In the genomic region with DNA sequence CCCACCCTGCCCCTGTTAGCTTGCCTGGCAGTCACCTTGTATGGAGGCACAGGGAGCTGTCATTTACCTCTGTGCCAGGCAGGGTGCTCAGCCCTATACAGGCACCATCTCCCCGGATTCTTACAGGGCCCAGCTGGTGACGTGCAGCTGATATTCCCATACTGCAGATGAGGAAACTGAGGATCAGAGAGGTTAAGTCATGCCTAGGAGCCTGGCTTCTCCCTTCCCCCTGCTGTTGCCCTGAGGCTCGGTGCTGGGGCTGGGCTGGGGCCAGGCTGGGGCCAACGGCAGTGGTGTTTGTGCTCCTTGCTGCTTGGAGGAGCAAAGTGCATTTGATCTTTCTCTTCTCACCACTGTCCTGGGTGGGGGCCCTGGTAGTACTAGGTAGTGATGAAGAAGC, we compare ENCODE assay signal across 19 cellular contexts. TPM values are rescaled to one million over a fixed set of nuclear protein-coding genes. Genes with fewer than 3 reads are reported as not detected.
DNase-seq lines count a peak whose midpoint lies in the region; ATAC-seq and TF ChIP-seq lines count a peak whose summit lies in the region.
"Had no signal": no experiment of that assay in that cellular context is flagged by ENCODE, and none has a peak within 500 bp of the region (broad histone marks: within the 10 kb centered on the region; RNA-seq: fewer than 3 reads in every experiment).

No MANE protein-coding gene starts in this region.

- BruUV-seq in Caco-2 (replicated peaks; lab: Mats Ljungman, UMichigan): no TSS peak

- H3K9me3 ChIP-seq in RWPE2 (ENCODE audit: severe bottlenecking) (no peaks in the 10 kb centered on the region), gastroesophageal sphincter (no peaks in the 10 kb centered on the region), parathyroid adenoma (ENCODE audit: control insufficient read depth, low read length) (no peaks in the 10 kb centered on the region), thymus (ENCODE audit: control insufficient read depth) (no peaks in the 10 kb centered on the region), Caco-2 (peaks cover 5% of the 10 kb centered on the region; the same call in 1 of the 2 replicates)

- no peaks in the 10 kb centered on the region for H3K27me3 Mint-ChIP-seq in Caco-2 (ENCODE audit: insufficient read depth, unreplicated experiment)
- no peaks in the 10 kb centered on the region for H3K27me3 Mint-ChIP-seq in activated naive CD4-positive, alpha-beta T cell treated with anti-CD3 and anti-CD28 coated beads for 36 hours (ENCODE audit: low read depth)
- H3K27me3 Mint-ChIP-seq: activated T-helper 17 cell treated with anti-CD3 and anti-CD28 coated beads, Interleukin-2, amount 50 U/mL, for 72 hours had no signal

- H3K36me3 ChIP-seq in RWPE2 (ENCODE audit: low read depth): no peaks in the 10 kb centered on the region
- no peaks in the 10 kb centered on the region for H3K36me3 ChIP-seq in gastroesophageal sphincter
- H3K36me3 ChIP-seq in parathyroid adenoma (ENCODE audit: control insufficient read depth, insufficient read depth, low read length): no peaks in the 10 kb centered on the region
- H3K36me3 ChIP-seq in thymus (ENCODE audit: control insufficient read depth, insufficient read depth): no peaks in the 10 kb centered on the region
- no peaks in the 10 kb centered on the region for H3K36me3 ChIP-seq in Caco-2 (ENCODE audit: control insufficient read depth, insufficient read depth, low read length)

- no peak overlapping the region for H3K9ac ChIP-seq in parathyroid adenoma

- H3K4me3 Mint-ChIP-seq in Caco-2 (ENCODE audit: unreplicated experiment): no peak overlapping the region
- no peak overlapping the region for H3K4me3 Mint-ChIP-seq in activated naive CD4-positive, alpha-beta T cell treated with anti-CD3 and anti-CD28 coated beads for 36 hours
- H3K4me3 Mint-ChIP-seq: activated T-helper 17 cell treated with anti-CD3 and anti-CD28 coated beads, Interleukin-2, amount 50 U/mL, for 72 hours; CD4-positive, CD25-positive, alpha-beta regulatory T cell had no signal

- POLR2A ChIA-PET in Caco-2 (lab: Charles Lee): no interaction called here

- no peaks in the 10 kb centered on the region for H3K79me2 ChIP-seq in parathyroid adenoma

- peak overlapping the region; percentile 12 for H2AFZ ChIP-seq in parathyroid adenoma

- no peak for TF ChIP-seq CTCF in RWPE2 (IDR thresholded peaks at IDR 0.05; ENCODE audit: poor library complexity, severe bottlenecking)
- no peak for TF ChIP-seq CTCF in gastroesophageal sphincter (IDR thresholded peaks at IDR 0.05)
- no peak for TF ChIP-seq CTCF in parathyroid adenoma (IDR thresholded peaks at IDR 0.05)
- TF ChIP-seq CTCF in Caco-2 (IDR thresholded peaks at IDR 0.05; ENCODE audit: insufficient read depth in 1 of 2, low read depth in 1 of 2, low read length in 1 of 2, severe bottlenecking in 1 of 2, unreplicated experiment in 1 of 2): no peak

- peaks cover 12% of the 10 kb centered on the region for H3K4me1 Mint-ChIP-seq in Caco-2 (ENCODE audit: low read depth, unreplicated experiment)
- H3K4me1 Mint-ChIP-seq in activated naive CD4-positive, alpha-beta T cell treated with anti-CD3 and anti-CD28 coated beads for 36 hours (ENCODE audit: low read depth): no peaks in the 10 kb centered on the region
- H3K4me1 Mint-ChIP-seq: activated T-helper 17 cell treated with anti-CD3 and anti-CD28 coated beads, Interleukin-2, amount 50 U/mL, for 72 hours; CD4-positive, CD25-positive, alpha-beta regulatory T cell had no signal

- TF ChIP-seq EP300 in gastroesophageal sphincter (IDR thresholded peaks at IDR 0.05): no peak

- H3K4me2 ChIP-seq in parathyroid adenoma (ENCODE audit: low read length): no peak overlapping the region

- peaks cover 12% of the 10 kb centered on the region for H3K9me3 Mint-ChIP-seq in Caco-2 (ENCODE audit: unreplicated experiment)
- H3K9me3 Mint-ChIP-seq in activated naive CD4-positive, alpha-beta T cell treated with anti-CD3 and anti-CD28 coated beads for 36 hours: no peaks in the 10 kb centered on the region
- H3K9me3 Mint-ChIP-seq: activated T-helper 17 cell treated with anti-CD3 and anti-CD28 coated beads, Interleukin-2, amount 50 U/mL, for 72 hours; CD4-positive, CD25-positive, alpha-beta regulatory T cell had no signal

- H3K27me3 ChIP-seq in RWPE2 (ENCODE audit: insufficient read depth, poor library complexity, severe bottlenecking) (no peaks in the 10 kb centered on the region), gastroesophageal sphincter (no peaks in the 10 kb centered on the region), parathyroid adenoma (ENCODE audit: control insufficient read depth, insufficient read depth, low read length) (no peaks in the 10 kb centered on the region), thymus (ENCODE audit: control insufficient read depth, insufficient read depth) (no peaks in the 10 kb centered on the region), Caco-2 (replicated peaks; ENCODE audit: control insufficient read depth, insufficient read depth, low read length) (no peaks in the 10 kb centered on the region)

- intact Hi-C loops in Caco-2 (cut with micrococcal nuclease; ENCODE audit: unreplicated experiment): no loop called here
- intact Hi-C loops in activated naive CD4-positive, alpha-beta T cell treated with anti-CD3 and anti-CD28 coated beads for 36 hours (cut with micrococcal nuclease): no loop called here

- WGBS in gastroesophageal sphincter (ENCODE audit: low coverage in 1 of 2), 2 donors: 33% methylated on average over 3 of the region's 4 CpGs; no CpG with 5 or more reads in 1 of the 2 donors
- WGBS in thymus: 93% methylated on average over 4 of the region's 4 CpGs

- ATAC-seq in RWPE2 (ENCODE audit: low read depth): 0 out of 3 replicates have a peak, but pooled peaks have one; percentile 29
- no peak for ATAC-seq in gastroesophageal sphincter
- ATAC-seq in GM18519 (IDR thresholded peaks at IDR 0.05; ENCODE audit: low FRiP score, unreplicated experiment): no peak
- ATAC-seq in HG03565 (IDR thresholded peaks at IDR 0.05; ENCODE audit: unreplicated experiment): no peak
- ATAC-seq: activated CD4-positive, CD25-positive, alpha-beta regulatory T cell treated with anti-CD3 and anti-CD28 coated beads, Interleukin-2, amount 50 U/mL, for 24 hours; activated T-helper 17 cell treated with anti-CD3 and anti-CD28 coated beads, Interleukin-2, amount 50 U/mL, for 72 hours had no signal

- H3K4me3 ChIP-seq in RWPE2 (ENCODE audit: severe bottlenecking): no peak overlapping the region
- H3K4me3 ChIP-seq in gastroesophageal sphincter: no peak overlapping the region
- H3K4me3 ChIP-seq in parathyroid adenoma (ENCODE audit: low read depth, low read length): no peak overlapping the region
- H3K4me3 ChIP-seq in thymus (ENCODE audit: low read length): no peak overlapping the region
- no peak overlapping the region for H3K4me3 ChIP-seq in Caco-2 (ENCODE audit: low read depth, low read length)

- peaks cover 5% of the 10 kb centered on the region for H3K36me3 Mint-ChIP-seq in Caco-2 (ENCODE audit: insufficient read depth, unreplicated experiment)
- H3K36me3 Mint-ChIP-seq in activated naive CD4-positive, alpha-beta T cell treated with anti-CD3 and anti-CD28 coated beads for 36 hours (ENCODE audit: low read depth): no peaks in the 10 kb centered on the region
- H3K36me3 Mint-ChIP-seq: CD4-positive, CD25-positive, alpha-beta regulatory T cell had no signal

- no peak for TF ChIP-seq POLR2A in gastroesophageal sphincter (IDR thresholded peaks at IDR 0.05)

- no peak overlapping the region for H3K27ac ChIP-seq in RWPE2 (ENCODE audit: poor library complexity, severe bottlenecking)
- H3K27ac ChIP-seq in gastroesophageal sphincter: peak overlapping the region in 3 of 4 donors; percentile 65 to 76 (median 70)
- no peak overlapping the region for H3K27ac ChIP-seq in parathyroid adenoma
- H3K27ac ChIP-seq in thymus (ENCODE audit: low read depth): peak overlapping the region; percentile 60

- peaks cover 5% of the 10 kb centered on the region for H3K4me1 ChIP-seq in RWPE2 (ENCODE audit: insufficient read depth, poor library complexity, severe bottlenecking)
- peaks cover 0 to 53% (median 27%) of the 10 kb centered on the region in 3 donors for H3K4me1 ChIP-seq in gastroesophageal sphincter
- H3K4me1 ChIP-seq in parathyroid adenoma: peaks cover 27% of the 10 kb centered on the region
- H3K4me1 ChIP-seq in thymus (ENCODE audit: control insufficient read depth, insufficient read depth, low read length): no peaks in the 10 kb centered on the region
- H3K4me1 ChIP-seq in Caco-2: no peaks in the 10 kb centered on the region

- CTCF ChIA-PET in Caco-2 (lab: Charles Lee): interaction anchor here (0.7 kb wide), 1 partner anchor 12 kb away, joined by 3 read pairs; no protein-coding TSS in a partner anchor
- CTCF ChIA-PET in activated naive CD4-positive, alpha-beta T cell treated with anti-CD3 and anti-CD28 coated beads for 36 hours (lab: Charles Lee): no interaction called here

- DNase-seq in RWPE2 (ENCODE audit: low spot score) (no peak), Caco-2 (no peak)
- no peak for DNase-seq in activated naive CD4-positive, alpha-beta T cell treated with anti-CD3 and anti-CD28 coated beads for 36 hours
- DNase-seq: activated CD8-positive, alpha-beta memory T cell treated with anti-CD3 and anti-CD28 coated beads for 24 hours; CD4-positive, CD25-positive, alpha-beta regulatory T cell; central memory CD4-positive, alpha-beta T cell; DMS79; effector memory CD4-positive, alpha-beta T cell; islet precursor cell; midbrain; stimulated activated CD4-positive, alpha-beta T cell treated with anti-CD3 and anti-CD28 coated beads, Interleukin-2, amount 100 ng/mL, for 48 hours; T1000 had no signal

- no peak overlapping the region for H3K27ac Mint-ChIP-seq in Caco-2 (ENCODE audit: unreplicated experiment)
- H3K27ac Mint-ChIP-seq in activated naive CD4-positive, alpha-beta T cell treated with anti-CD3 and anti-CD28 coated beads for 36 hours: no peak overlapping the region
- H3K27ac Mint-ChIP-seq: activated T-helper 17 cell treated with anti-CD3 and anti-CD28 coated beads, Interleukin-2, amount 50 U/mL, for 72 hours; CD4-positive, CD25-positive, alpha-beta regulatory T cell had no signal

RNA-seq across cellular contexts. Expression of gene IL34, which starts 54.8 kb away (rescaled TPM):
- 1 to 10 TPM; 1.6 to 4.1 (median 2.8) TPM for total RNA-seq in gastroesophageal sphincter
- polyA plus RNA-seq in thymus: 4.7 TPM
- total RNA-seq in Caco-2 (2022): 0.49 and 0.50 TPM in 2 replicates
- not detected for total RNA-seq in activated naive CD4-positive, alpha-beta T cell treated with anti-CD3 and anti-CD28 coated beads for 36 hours
- total RNA-seq: activated T-helper 17 cell treated with anti-CD3 and anti-CD28 coated beads, Interleukin-2, amount 50 U/mL, for 72 hours; CD4-positive, CD25-positive, alpha-beta regulatory T cell had no signal
- polyA plus RNA-seq: CD4-positive, CD25-positive, alpha-beta regulatory T cell had no signal

Comparison
In these comparisons a context has a peak if more than half of its experiments do, and no peak if none do; other contexts are left out.
1. H3K27ac ChIP-seq: peak in gastroesophageal sphincter (3 of 4) and thymus (single experiment); none in RWPE2 (single experiment) and parathyroid adenoma (single experiment).